ENCODE assay signal across 28 cellular contexts in genomic region chr10:88455831-88456230, GRCh38.
DNase-seq lines count a peak whose midpoint lies in the region; ATAC-seq, FAIRE-seq and TF ChIP-seq lines count a peak whose summit lies in the region.
"Had no signal": no experiment of that assay in that cellular context is flagged by ENCODE, and none has a peak within 500 bp of the region (broad histone marks: within the 10 kb centered on the region; RNA-seq: fewer than 3 reads in every experiment).

No MANE protein-coding gene starts in this region.

- H4K20me1 ChIP-seq in HepG2 (ENCODE audit: insufficient read depth, low read length): no peaks in the 10 kb centered on the region
- H4K20me1 ChIP-seq: BLaER1 had no signal

- ATAC-seq in right cardiac atrium (peak; percentile 14 to 50), GM21390 (IDR thresholded peaks at IDR 0.05; ENCODE audit: unreplicated experiment) (no peak), HepG2 (no peak)
- ATAC-seq: A549 had no signal

- no TSS peak for BruUV-seq in HepG2 (replicated peaks; lab: Mats Ljungman, UMichigan)

- H3K27ac ChIP-seq in right cardiac atrium (ENCODE audit: low read length) (no peak overlapping the region), HepG2 (ENCODE audit: extremely low read length, insufficient read depth, low read length) (no peak overlapping the region)
- H3K27ac ChIP-seq: A549, BLaER1, KMS-11, PC-9 had no signal

- H3K27me3 ChIP-seq in right cardiac atrium (ENCODE audit: control insufficient read depth, insufficient read depth) (no peaks in the 10 kb centered on the region), HepG2 (ENCODE audit: control insufficient read depth in 1 of 2, insufficient read depth in 2 of 2, low read length in 2 of 2) (no peaks in the 10 kb centered on the region)
- H3K27me3 ChIP-seq: BLaER1 had no signal

- no peaks in the 10 kb centered on the region for H3K36me3 ChIP-seq in HepG2 (replicated peaks in 1 of 2; ENCODE audit: control insufficient read depth in 1 of 2, insufficient read depth in 2 of 2, low read length in 2 of 2)
- H3K36me3 ChIP-seq: BLaER1 had no signal

- 55% methylated on average over 2 of the region's 2 CpGs for WGBS in right cardiac atrium
- WGBS in HepG2 (ENCODE audit: low lambda C conversion rate): 30% methylated on average over 2 of the region's 2 CpGs

- POLR2A ChIA-PET in HepG2 (lab: Yijun Ruan, JAX): no interaction called here

- no peak for TF ChIP-seq POLR2A in HepG2 (IDR thresholded peaks at IDR 0.05; ENCODE audit: insufficient read depth in 1 of 2, low read depth in 2 of 2, low read length in 2 of 2)

- H2AFZ ChIP-seq in HepG2 (ENCODE audit: low read length): no peak overlapping the region
- H2AFZ ChIP-seq: PC-9 had no signal

- DNase-seq in AG10803 (ENCODE audit: low read depth) (peak; percentile 44), amniotic epithelial cell (ENCODE audit: low read depth) (peak; percentile 42), fibroblast of mammary gland (ENCODE audit: low read depth) (peak; percentile 44), right cardiac atrium (no peak), D721Med (ENCODE audit: insufficient read length, low spot score) (no peak), HepG2 (ENCODE audit: low spot score) (no peak)
- DNase-seq in stimulated activated CD4-positive, alpha-beta T cell treated with anti-CD3 and anti-CD28 coated beads, Interleukin-4, amount 100 ng/mL, for 24 hours: no peak
- DNase-seq: Caco-2; CD4-positive, alpha-beta memory T cell; DND-41; GOT3; HCEC 1CT; IMR-90; NCI-H1092 treated with DMSO at 0.1 percent for 48 hours; NCI-H146; NCI-H2029; NCI-H2227 treated with DMSO at 0.1 percent for 48 hours; NCI-H510A treated with DMSO at 0.1 percent for 48 hours; NCI-H748 treated with DMSO at 0.1 percent for 48 hours; PC-9; RPMI8226; SIG-M5 had no signal

- no peak for TF ChIP-seq CTCF in AG10803 (conservative IDR thresholded peaks at IDR 0.05; ENCODE audit: low read length)
- no peak for TF ChIP-seq CTCF in fibroblast of mammary gland (conservative IDR thresholded peaks at IDR 0.05; ENCODE audit: control insufficient read depth, insufficient read depth, low read depth, low read length)
- TF ChIP-seq CTCF in D721Med (IDR thresholded peaks at IDR 0.05; ENCODE audit: insufficient read depth, missing control alignments): no peak
- no peak for TF ChIP-seq CTCF in HepG2 (CRISPR knock-in tag; IDR thresholded peaks at IDR 0.05)

- TF ChIP-seq EP300 in HepG2 (IDR thresholded peaks at IDR 0.05; ENCODE audit: low read depth in 2 of 2, low read length in 2 of 2): no peak
- TF ChIP-seq EP300 in HepG2 (CRISPR knock-in tag; IDR thresholded peaks at IDR 0.05; ENCODE audit: borderline replicate concordance): no peak

- H3K4me3 ChIP-seq in AG10803 (ENCODE audit: low read length) (no peak overlapping the region), fibroblast of mammary gland (ENCODE audit: control insufficient read depth, low read depth, low read length) (no peak overlapping the region), right cardiac atrium (ENCODE audit: low read length) (no peak overlapping the region), HepG2 (replicated peaks in 1 of 3; ENCODE audit: insufficient read depth in 1 of 3, low read depth in 2 of 3, low read length in 3 of 3) (no peak overlapping the region)
- H3K4me3 ChIP-seq: A549, BLaER1, PC-9 had no signal

- H3K4me1 ChIP-seq in right cardiac atrium (ENCODE audit: control insufficient read depth, insufficient read depth, low read length) (peaks cover 4% of the 10 kb centered on the region), HepG2 (ENCODE audit: insufficient read depth, low read length) (no peaks in the 10 kb centered on the region)
- H3K4me1 ChIP-seq: A549, BLaER1, Caco-2 had no signal

- in situ Hi-C loops in HepG2 (cut with HindIII; ENCODE audit: extremely low pct_ligation_motif_present, low pct_unique_long_range_greater_than_20kb): no loop called here

- H3K9ac ChIP-seq in HepG2 (ENCODE audit: insufficient read depth, low read depth, low read length): no peak overlapping the region
- H3K9ac ChIP-seq: BLaER1, KMS-11 had no signal

- intact Hi-C loops in right cardiac atrium (cut with DNase I): no loop called here
- intact Hi-C loops in HepG2 (cut with micrococcal nuclease; ENCODE audit: unreplicated experiment): no loop called here

- H3K79me2 ChIP-seq in HepG2 (ENCODE audit: insufficient read depth, low read length): no peaks in the 10 kb centered on the region

- CTCF ChIA-PET in HepG2 (lab: Yijun Ruan, JAX; ENCODE audit: low intra/inter-chr PET ratio, low total read pairs): no interaction called here

- FAIRE-seq in D721Med (lab: Jason Lieb, UNC): no peak
- FAIRE-seq in HepG2 (lab: Jason Lieb, UNC): no peak
- FAIRE-seq: A549, GM12891, HTR-8/SVneo had no signal

- H3K4me2 ChIP-seq in HepG2 (ENCODE audit: low read depth, low read length): no peak overlapping the region
- H3K4me2 ChIP-seq: A549, BLaER1, KMS-11, PC-9 had no signal

- H3K9me3 ChIP-seq in right cardiac atrium (ENCODE audit: control insufficient read depth, low read length): no peaks in the 10 kb centered on the region
- H3K9me3 ChIP-seq in HepG2 (ENCODE audit: low read length): no peaks in the 10 kb centered on the region
- H3K9me3 ChIP-seq: A549, BLaER1, Caco-2 had no signal

- TF ChIP-seq RAD21 in HepG2 (CRISPR knock-in tag; IDR thresholded peaks at IDR 0.05): no peak

TF ChIP-seq in HepG2, 621 proteins besides CTCF, POLR2A, EP300 and RAD21:
- TF ChIP-seq XBP1 (CRISPR knock-in tag; IDR thresholded peaks at IDR 0.05): no peak
- no peak for TF ChIP-seq ZNF660 (CRISPR knock-in tag; IDR thresholded peaks at IDR 0.05; ENCODE audit: borderline replicate concordance, low read depth)
- TF ChIP-seq ZNF317 (CRISPR knock-in tag; IDR thresholded peaks at IDR 0.05): no peak
- no peak for TF ChIP-seq MED8 (CRISPR knock-in tag; IDR thresholded peaks at IDR 0.05; ENCODE audit: insufficient replicate concordance)
- TF ChIP-seq ZNF788 (CRISPR knock-in tag; IDR thresholded peaks at IDR 0.05; ENCODE audit: borderline replicate concordance): no peak
- TF ChIP-seq CBX1 (IDR thresholded peaks at IDR 0.05; ENCODE audit: low read depth): no peak
- no peak for TF ChIP-seq SP4 (CRISPR knock-in tag; IDR thresholded peaks at IDR 0.05)
- no peak for TF ChIP-seq CHCHD3 (CRISPR knock-in tag; IDR thresholded peaks at IDR 0.05)
- no peak for TF ChIP-seq ATF2 (CRISPR knock-in tag; IDR thresholded peaks at IDR 0.05)
- TF ChIP-seq ZNF547 (CRISPR knock-in tag; IDR thresholded peaks at IDR 0.05): no peak

Comparison
In these comparisons a context has a peak if more than half of its experiments do, and no peak if none do; other contexts are left out.
1. DNase-seq: peak in AG10803 (single experiment), amniotic epithelial cell (single experiment) and fibroblast of mammary gland (single experiment); none in right cardiac atrium (0 of 3), D721Med (single experiment), stimulated activated CD4-positive, alpha-beta T cell treated with anti-CD3 and anti-CD28 coated beads, Interleukin-4, amount 100 ng/mL, for 24 hours (single experiment) and HepG2 (single experiment).
2. ATAC-seq: peak in right cardiac atrium (2 of 2); none in GM21390 (single experiment) and HepG2 (single experiment).